Comparison of ENCODE assay signal across 9 cellular contexts in the genomic region with DNA sequence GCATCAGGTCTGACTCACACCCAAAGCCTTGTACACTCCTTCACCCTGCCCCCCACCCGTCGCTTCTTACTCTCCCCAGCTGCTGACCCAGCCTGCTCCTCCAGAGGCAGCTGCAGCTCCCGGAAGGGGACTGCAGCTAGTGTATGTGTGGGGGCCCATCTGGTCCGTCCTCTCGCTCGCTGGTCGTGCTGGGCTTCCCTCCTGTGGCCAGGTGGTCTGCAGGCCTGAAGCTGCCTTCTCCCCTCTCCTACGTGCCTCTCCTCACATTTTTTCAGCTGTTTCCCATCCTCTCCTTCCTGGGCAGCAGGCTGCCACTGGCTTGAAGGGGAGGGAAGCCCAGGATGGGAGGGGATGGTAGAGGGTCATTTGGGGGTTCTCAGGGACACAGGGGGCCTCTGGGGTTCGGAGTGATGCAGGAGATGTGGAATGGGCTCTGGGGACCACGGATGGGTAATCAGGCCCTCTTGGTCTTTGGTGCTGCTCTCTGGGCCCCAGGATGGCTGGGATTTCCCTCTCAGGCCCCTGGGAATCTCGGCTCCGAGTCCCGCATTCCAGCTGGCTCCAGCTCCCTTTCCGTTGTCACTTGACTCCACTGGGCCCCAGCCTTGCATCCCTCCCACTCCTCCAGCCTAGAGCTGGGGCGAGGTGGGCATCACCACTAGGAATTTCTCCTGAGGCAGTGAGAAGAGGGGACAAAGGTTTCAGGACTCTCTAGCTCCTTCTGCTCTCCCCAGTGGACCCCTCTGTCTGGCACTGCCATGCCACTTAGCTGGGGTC. TPM values are rescaled to one million over a fixed set of nuclear protein-coding genes. Genes with fewer than 3 reads are reported as not detected.
DNase-seq lines count a peak whose midpoint lies in the region; ATAC-seq and TF ChIP-seq lines count a peak whose summit lies in the region.
"Had no signal": no experiment of that assay in that cellular context is flagged by ENCODE, and none has a peak within 500 bp of the region (broad histone marks: within the 10 kb centered on the region; RNA-seq: fewer than 3 reads in every experiment).

No MANE protein-coding gene starts in this region.

- ATAC-seq in foreskin keratinocyte (no peak), natural killer cell (no peak), HG02763 (IDR thresholded peaks at IDR 0.05; ENCODE audit: unreplicated experiment) (no peak)

- H3K9ac ChIP-seq in parathyroid adenoma, result peak overlapping the region; percentile 78

- peak overlapping the region; percentile 97 for H3K27ac ChIP-seq in DOHH2 (ENCODE audit: low read depth, low read length)
- H3K27ac ChIP-seq in RWPE1, result peak overlapping the region; percentile 99
- H3K27ac ChIP-seq in foreskin keratinocyte, result peak overlapping the region; percentile 100
- peak overlapping the region; percentile 100 for H3K27ac ChIP-seq in parathyroid adenoma

- H3F3A ChIP-seq in DOHH2 (ENCODE audit: control insufficient read depth, insufficient read depth), result peaks cover 11% of the 10 kb centered on the region

- H3K36me3 ChIP-seq in DOHH2 (ENCODE audit: control insufficient read depth, low read length) (no peaks in the 10 kb centered on the region), parathyroid adenoma (ENCODE audit: control insufficient read depth, insufficient read depth, low read length) (no peaks in the 10 kb centered on the region)

- H3K27ac Mint-ChIP-seq in natural killer cell, result no peak overlapping the region

- H3K4me3 ChIP-seq in DOHH2 (ENCODE audit: low read length), result peak overlapping the region; percentile 78
- peak overlapping the region; percentile 72 for H3K4me3 ChIP-seq in parathyroid adenoma (ENCODE audit: low read depth, low read length)

- no peaks in the 10 kb centered on the region for H3K9me3 ChIP-seq in DOHH2 (ENCODE audit: control insufficient read depth, insufficient read depth, low read length)
- H3K9me3 ChIP-seq in parathyroid adenoma (ENCODE audit: control insufficient read depth, low read length), result no peaks in the 10 kb centered on the region

- peak overlapping the region; percentile 89 for H2AFZ ChIP-seq in parathyroid adenoma

- intact Hi-C loops in natural killer cell (cut with micrococcal nuclease), result no loop called here

- H3K36me3 Mint-ChIP-seq in natural killer cell, result no peaks in the 10 kb centered on the region

- no peak for DNase-seq in RWPE1 (ENCODE audit: low spot score)
- DNase-seq in foreskin keratinocyte, result peak in 1 of 2 donors; percentile 57
- no peak for DNase-seq in natural killer cell
- no peak for DNase-seq in NCI-H1092 (lab: John Stamatoyannopoulos, UW)
- DNase-seq in SIG-M5 treated with dmso at 0.1 percent for 504 hours (lab: John Stamatoyannopoulos, UW; ENCODE audit: unreplicated experiment), result no peak

- peaks cover 4% of the 10 kb centered on the region; the same call in 1 of the 2 replicates for H4K20me1 ChIP-seq in DOHH2 (ENCODE audit: control insufficient read depth, insufficient read depth, low read depth, low read length)

- H3K4me1 ChIP-seq in DOHH2 (ENCODE audit: control insufficient read depth, low read length), result peaks cover 62% of the 10 kb centered on the region
- H3K4me1 ChIP-seq in foreskin keratinocyte, result peaks cover 23% of the 10 kb centered on the region
- peaks cover 56% of the 10 kb centered on the region for H3K4me1 ChIP-seq in parathyroid adenoma

- H3K4me2 ChIP-seq in DOHH2 (ENCODE audit: low read length) (peak overlapping the region; percentile 98), parathyroid adenoma (ENCODE audit: low read length) (peak overlapping the region; percentile 99)

- peaks cover 21% of the 10 kb centered on the region for H3K79me2 ChIP-seq in DOHH2 (ENCODE audit: control insufficient read depth, low read length)
- H3K79me2 ChIP-seq in parathyroid adenoma, result peaks cover 16% of the 10 kb centered on the region

- peaks cover 24 to 38% of the 10 kb centered on the region in 2 donors for H3K4me1 Mint-ChIP-seq in natural killer cell

- H3K4me3 Mint-ChIP-seq in natural killer cell, result no peak overlapping the region

- H3K9me2 ChIP-seq in DOHH2 (replicated peaks; ENCODE audit: control insufficient read depth, low read length), result no peaks in the 10 kb centered on the region

- POLR2A ChIA-PET in RWPE1 (lab: Yijun Ruan, JAX; ENCODE audit: low non-redundant PET), result interaction anchor here (0.6 to 1.4 kb wide), 3 partner anchors 23 to 138 kb away, joined by 3 to 4 read pairs (median 3); a partner anchor contains a TSS

- TF ChIP-seq CTCF in DOHH2 (IDR thresholded peaks at IDR 0.05; ENCODE audit: low read depth, low read length, poor library complexity, severe bottlenecking) (no peak), RWPE1 (conservative IDR thresholded peaks at IDR 0.05; ENCODE audit: low read depth) (no peak), foreskin keratinocyte (conservative IDR thresholded peaks at IDR 0.05) (no peak), parathyroid adenoma (IDR thresholded peaks at IDR 0.05) (no peak), natural killer cell (IDR thresholded peaks at IDR 0.05) (no peak)

- H3K9me3 Mint-ChIP-seq in natural killer cell, result no peaks in the 10 kb centered on the region
- H3K9me3 Mint-ChIP-seq: activated naive CD4-positive, alpha-beta T cell treated with anti-CD3 and anti-CD28 coated beads for 36 hours had no signal

- H3K27me3 ChIP-seq in DOHH2 (ENCODE audit: control insufficient read depth, low read length) (no peaks in the 10 kb centered on the region), foreskin keratinocyte (no peaks in the 10 kb centered on the region), parathyroid adenoma (ENCODE audit: control insufficient read depth, insufficient read depth, low read length) (no peaks in the 10 kb centered on the region)

- peaks cover 7 to 28% of the 10 kb centered on the region in 2 donors for H3K27me3 Mint-ChIP-seq in natural killer cell (ENCODE audit: low read depth in 2 of 2)

- CTCF ChIA-PET in RWPE1 (lab: Yijun Ruan, JAX), result interaction anchor here (0.6 to 3.0 kb wide), 6 partner anchors 32 to 265 kb away, joined by 3 to 15 read pairs (median 4); a partner anchor contains a TSS

RNA-seq across cellular contexts. Expression of a gene that starts 2.1 kb away (rescaled TPM):
- 211 and 243 TPM in 2 replicates for total RNA-seq in foreskin keratinocyte
- 138 and 147 TPM in 2 replicates for polyA plus RNA-seq in foreskin keratinocyte
- total RNA-seq in natural killer cell, result 1 to 10 TPM; 2.6 to 7.4 (median 5.2) TPM

RNA-seq across cellular contexts. Expression of a gene that starts 25.8 kb away (rescaled TPM):
- total RNA-seq in foreskin keratinocyte, result 23.6 and 25.9 TPM in 2 replicates
- 33.1 and 38.8 TPM in 2 replicates for polyA plus RNA-seq in foreskin keratinocyte
- total RNA-seq in natural killer cell, result 10 to 100 TPM; 13.5 to 17.9 (median 15.7) TPM

RNA-seq across cellular contexts. Expression of a gene that starts 31.9 kb away (rescaled TPM):
- total RNA-seq in foreskin keratinocyte (26.4 and 32.5 TPM in 2 replicates), natural killer cell (10 to 100 TPM; 16.9 to 36.7 (median 24.5) TPM)
- polyA plus RNA-seq in foreskin keratinocyte, result 18.1 and 21.5 TPM in 2 replicates

RNA-seq across cellular contexts. Expression of a gene that starts 49.8 kb away (rescaled TPM):
- not detected in 2 replicates for total RNA-seq in foreskin keratinocyte
- not detected in 2 replicates for polyA plus RNA-seq in foreskin keratinocyte
- not detected for total RNA-seq in natural killer cell
- total RNA-seq: activated naive CD4-positive, alpha-beta T cell treated with anti-CD3 and anti-CD28 coated beads for 36 hours had no signal

RNA-seq across cellular contexts. Expression of a gene that starts 58.6 kb away (rescaled TPM):
- total RNA-seq in foreskin keratinocyte (not detected in 2 replicates), natural killer cell (not detected)
- polyA plus RNA-seq in foreskin keratinocyte, result not detected in 2 replicates
- total RNA-seq: activated naive CD4-positive, alpha-beta T cell treated with anti-CD3 and anti-CD28 coated beads for 36 hours had no signal

Comparison
In these comparisons a context has a peak if more than half of its experiments do, and no peak if none do; other contexts are left out.
1. RNA of a gene that starts 2.1 kb away (total RNA-seq): 211 to 243 TPM in foreskin keratinocyte; 2.6 to 7.4 TPM in natural killer cell; every median in the first group is over 10 times any median in the second.
2. Peak in every context shown above with its lines, with median percentiles within 50 percentile points of each other: H3K27ac ChIP-seq.